9 cellular contexts compared by ENCODE assay signal in the genomic region with DNA sequence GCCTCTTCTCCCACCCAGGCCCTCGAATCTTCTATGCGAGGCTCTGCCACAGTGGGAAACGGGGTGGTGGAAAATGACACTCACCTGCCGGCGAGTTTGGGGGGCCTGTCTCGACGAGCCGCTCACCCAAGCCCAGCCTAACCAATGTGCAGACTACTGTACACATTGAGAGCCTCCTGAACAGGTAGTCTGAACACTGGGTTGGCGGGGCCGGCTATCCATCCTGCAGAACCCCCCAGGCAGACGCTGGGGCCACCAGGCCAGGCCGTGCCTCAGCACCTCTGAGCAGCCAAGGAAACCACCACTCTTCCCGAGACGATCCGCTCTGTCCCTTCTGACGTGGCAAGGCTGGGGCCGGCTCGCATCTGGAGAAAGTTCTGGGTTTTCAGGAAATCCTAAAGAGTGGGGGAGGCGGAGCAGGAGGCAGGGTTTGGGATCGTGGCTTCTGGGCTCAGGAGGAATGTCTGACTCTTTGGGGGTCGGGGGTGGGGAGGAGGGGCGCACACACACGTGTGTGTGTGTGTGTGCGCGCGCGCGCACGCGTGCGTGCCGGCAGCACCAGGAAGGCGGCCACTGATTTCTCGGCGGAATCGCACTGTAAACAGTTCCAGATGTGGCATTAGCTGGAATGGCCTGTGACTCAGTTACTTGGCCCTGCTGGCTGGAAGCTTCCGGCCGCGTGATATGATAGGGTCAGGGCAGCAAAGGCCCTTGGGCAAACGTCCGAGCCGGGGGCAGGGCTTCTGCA. TPM values are rescaled to one million over a fixed set of nuclear protein-coding genes. Genes with fewer than 3 reads are reported as not detected.
DNase-seq lines count a peak whose midpoint lies in the region; TF ChIP-seq lines count a peak whose summit lies in the region.
"Had no signal": no experiment of that assay in that cellular context is flagged by ENCODE, and none has a peak within 500 bp of the region (broad histone marks: within the 10 kb centered on the region; RNA-seq: fewer than 3 reads in every experiment).

No MANE protein-coding gene starts in this region.

- H3K4me1 ChIP-seq in muscle layer of duodenum (ENCODE audit: control insufficient read depth in 1 of 2, insufficient read depth in 2 of 2, low read length in 2 of 2) = no peaks in the 10 kb centered on the region

- H3K4me1 Mint-ChIP-seq in type B pancreatic cell (ENCODE audit: unreplicated experiment) = peaks cover 6% of the 10 kb centered on the region

- peaks cover 29% of the 10 kb centered on the region for H3K36me3 Mint-ChIP-seq in type B pancreatic cell

- H3K9me3 ChIP-seq in MG63 (no peaks in the 10 kb centered on the region), muscle layer of duodenum (ENCODE audit: control insufficient read depth in 1 of 2, low read length in 2 of 2) (no peaks in the 10 kb centered on the region)

- H3K27ac Mint-ChIP-seq in type B pancreatic cell = peak overlapping the region; percentile 67

- peak overlapping the region; percentile 88 for H3K4me3 ChIP-seq in MG63
- H3K4me3 ChIP-seq in muscle layer of duodenum (ENCODE audit: low read depth in 1 of 2, low read length in 2 of 2) = peak overlapping the region in 1 of 2 donors; percentile 33
- peak overlapping the region in 3 of 59 donors; percentile 5 to 33 (median 26) for H3K4me3 ChIP-seq in dorsolateral prefrontal cortex
- H3K4me3 ChIP-seq: GM12878 had no signal

- DNase-seq in MG63 (peak; percentile 98), epidermal melanocyte (ENCODE audit: insufficient read length, low spot score) (peak; percentile 73), type B pancreatic cell (ENCODE audit: extremely low spot score, unreplicated experiment) (no peak), dorsolateral prefrontal cortex (no peak), MV-4-11 (lab: John Stamatoyannopoulos, UW) (no peak)
- DNase-seq in stimulated activated CD4-positive, alpha-beta T cell treated with anti-CD3 and anti-CD28 coated beads, Interleukin-1b, Interleukin-23, amount 100 ng/mL, for 48 hours = no peak
- DNase-seq: activated T-cell treated with anti-CD3 and anti-CD28 coated beads, Interleukin-2, amount 50 U/mL, for 4 hours had no signal

- H3K36me3 ChIP-seq in MG63 (peaks cover 80% of the 10 kb centered on the region), muscle layer of duodenum (ENCODE audit: control insufficient read depth in 1 of 2, insufficient read depth in 2 of 2, low read length in 2 of 2) (peaks cover 26 to 66% of the 10 kb centered on the region in 2 donors)

- H3K9me3 Mint-ChIP-seq in type B pancreatic cell = no peaks in the 10 kb centered on the region
- H3K9me3 Mint-ChIP-seq: activated T-cell treated with anti-CD3 and anti-CD28 coated beads, Interleukin-2, amount 50 U/mL, for 4 hours had no signal

- intact Hi-C loops in dorsolateral prefrontal cortex (cut with DNase I) = no loop called here

- peak overlapping the region; percentile 39 for H3K27ac ChIP-seq in muscle layer of duodenum (ENCODE audit: low read length)
- H3K27ac ChIP-seq in dorsolateral prefrontal cortex = peak overlapping the region in 22 of 59 donors; percentile 1 to 71 (median 30)

- H3K27me3 Mint-ChIP-seq in type B pancreatic cell = no peaks in the 10 kb centered on the region

- peak overlapping the region; percentile 82 for H3K4me3 Mint-ChIP-seq in type B pancreatic cell
- H3K4me3 Mint-ChIP-seq: activated T-cell treated with anti-CD3 and anti-CD28 coated beads, Interleukin-2, amount 50 U/mL, for 4 hours had no signal

- TF ChIP-seq CTCF in type B pancreatic cell (conservative IDR thresholded peaks at IDR 0.05) (no peak), dorsolateral prefrontal cortex (IDR thresholded peaks at IDR 0.05 in 54 of 56, conservative IDR thresholded peaks at IDR 0.05 in 2 of 56; ENCODE audit: low read depth in 1 of 56, partially characterized antibody in 56 of 56) (no peak)

- H3K27me3 ChIP-seq in MG63 (no peaks in the 10 kb centered on the region), muscle layer of duodenum (ENCODE audit: low read depth, low read length) (no peaks in the 10 kb centered on the region), dorsolateral prefrontal cortex (no peaks in the 10 kb centered on the region)

RNA-seq across cellular contexts. Expression of gene TMED1, which starts 18.5 kb away (rescaled TPM):
- total RNA-seq in MG63 (2014; rRNA removed; shearing (Covaris generic); ENCODE audit: low replicate concordance) = 112 and 120 TPM in 2 replicates
- total RNA-seq in type B pancreatic cell (ENCODE audit: low replicate concordance) (23.0 and 30.9 TPM in 2 replicates), dorsolateral prefrontal cortex (10 to 100 TPM in 109 of 120 experiments, 1 to 10 TPM in 11; 7.7 to 25.1 (median 13.0) TPM)

RNA-seq across cellular contexts. Expression of gene C19orf38, which starts 30.8 kb away (rescaled TPM):
- total RNA-seq in MG63 (2014; rRNA removed; shearing (Covaris generic); ENCODE audit: low replicate concordance) = 0.30 TPM in 1 of 2 replicates, not detected in the other
- total RNA-seq in type B pancreatic cell (ENCODE audit: low replicate concordance) (0.45 and 1.1 TPM in 2 replicates), dorsolateral prefrontal cortex (1 to 10 TPM in 95 of 120 experiments, under 1 TPM in 20, not detected in 5; 0.36 to 6.0 (median 1.8) TPM)

RNA-seq across cellular contexts. Expression of gene CARM1, which starts 53.9 kb away (rescaled TPM):
- 28.9 and 45.7 TPM in 2 replicates for total RNA-seq in MG63 (2014; rRNA removed; shearing (Covaris generic); ENCODE audit: low replicate concordance)
- total RNA-seq in type B pancreatic cell (ENCODE audit: low replicate concordance) (81.9 and 104 TPM in 2 replicates), dorsolateral prefrontal cortex (10 to 100 TPM; 31.2 to 58.4 (median 45.9) TPM)

Comparison
In these comparisons a context has a peak if more than half of its experiments do, and no peak if none do; other contexts are left out.
1. DNase-seq: peak in MG63 (single experiment) and epidermal melanocyte (single experiment); none in type B pancreatic cell (single experiment), dorsolateral prefrontal cortex (0 of 10), MV-4-11 (single experiment) and stimulated activated CD4-positive, alpha-beta T cell treated with anti-CD3 and anti-CD28 coated beads, Interleukin-1b, Interleukin-23, amount 100 ng/mL, for 48 hours (single experiment).